ENCODE assay signal across 8 cellular contexts in genomic region chr15:31435256-31435781, GRCh38.
DNase-seq lines count a peak whose midpoint lies in the region; ATAC-seq, FAIRE-seq and TF ChIP-seq lines count a peak whose summit lies in the region.

No MANE protein-coding gene starts in this region.

- FAIRE-seq in GM12892 (lab: Jason Lieb, UNC) = no peak

- TF ChIP-seq POLR2A in GM12892 (IDR thresholded peaks at IDR 0.05; ENCODE audit: low read depth, low read length) = no peak; the same call in 1 of the 2 replicates

- intact Hi-C loops in left lung (cut with DNase I) = loop anchor here in 1 of 2 donors (10.0 kb wide), 1 partner anchor 221 kb away; no protein-coding TSS in a partner anchor

- peak; percentile 67 for DNase-seq in GM12892 (ENCODE audit: insufficient read length)
- DNase-seq in NCI-H1930 (lab: John Stamatoyannopoulos, UW) = peak; percentile 40 to 52
- DNase-seq in activated CD4-positive, CD25-positive, alpha-beta regulatory T cell treated with anti-CD3 and anti-CD28 coated beads, Interleukin-2, amount 50 U/mL, for 16 hours (ENCODE audit: low read depth, low spot score) = peak; percentile 56
- peak; percentile 68 for DNase-seq in cerebellum (ENCODE audit: low spot score)
- DNase-seq in left lung = peak; percentile 85 to 87
- DNase-seq in stimulated activated CD4-positive, alpha-beta T cell treated with anti-CD3 and anti-CD28 coated beads, Interleukin-2, amount 100 ng/mL, for 4 hours (ENCODE audit: low read depth) = peak; percentile 82
- DNase-seq in NCI-H1436 (lab: John Stamatoyannopoulos, UW) = no peak

- no peaks in the 10 kb centered on the region for H3K36me3 ChIP-seq in left lung

- H3K4me3 ChIP-seq in left lung = peak overlapping the region in 1 of 2 donors; percentile 29

- H3K4me1 ChIP-seq in left lung = peaks cover 18 to 60% of the 10 kb centered on the region in 2 donors

- no peaks in the 10 kb centered on the region for H3K27me3 ChIP-seq in left lung

- peak overlapping the region; percentile 74 to 92 for H3K27ac ChIP-seq in left lung

- ATAC-seq in HG02759 (IDR thresholded peaks at IDR 0.05; ENCODE audit: unreplicated experiment) (peak; percentile 64), left lung (peak; percentile 69)

- H3K9me3 ChIP-seq in left lung = no peaks in the 10 kb centered on the region

- TF ChIP-seq CTCF in left lung (IDR thresholded peaks at IDR 0.05) = peak; percentile 48 to 68
